24 cellular contexts compared by ENCODE assay signal in the genomic region with DNA sequence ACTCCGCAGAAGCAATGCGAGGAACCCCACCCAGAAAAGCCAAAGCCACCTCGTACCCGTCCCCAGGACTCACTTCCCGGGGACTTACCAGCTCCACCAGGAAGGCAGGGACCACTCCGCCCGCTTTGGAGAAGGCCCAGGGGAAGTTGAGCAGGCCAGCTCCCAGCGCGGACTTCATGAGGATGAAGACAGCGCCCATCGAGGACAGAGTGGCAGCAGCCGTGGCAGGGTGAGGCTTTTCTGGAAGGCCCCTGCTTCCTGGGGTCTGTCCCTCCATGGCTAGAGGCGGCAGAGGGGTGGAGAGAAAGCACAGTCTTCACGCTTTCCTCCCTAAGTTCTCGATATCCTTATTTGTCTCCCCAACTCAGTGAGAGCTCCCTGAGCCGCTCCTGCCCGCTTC. TPM values are rescaled to one million over a fixed set of nuclear protein-coding genes. Genes with fewer than 3 reads are reported as not detected.
"Had no signal": no experiment of that assay in that cellular context is flagged by ENCODE, and none has a peak within 500 bp of the region (broad histone marks: within the 10 kb centered on the region; RNA-seq: fewer than 3 reads in every experiment).

No MANE protein-coding gene starts in this region.

- H3K4me3 ChIP-seq: cardiac muscle cell, esophagus squamous epithelium, prostate gland, sigmoid colon, testis, tibial artery had no signal

- H3K9me3 ChIP-seq: esophagus squamous epithelium, prostate gland, sigmoid colon, testis, tibial artery had no signal

- H3K27ac ChIP-seq: cardiac muscle cell, esophagus squamous epithelium, prostate gland, sigmoid colon, testis, tibial artery had no signal

- DNase-seq: cortex of kidney; effector memory CD8-positive, alpha-beta T cell; erythroblast; esophagus squamous epithelium; kidney glomerular epithelial cell; mammary epithelial cell; mesendoderm; midbrain; naive thymus-derived CD4-positive, alpha-beta T cell; sigmoid colon; stimulated activated CD4-positive, alpha-beta T cell treated with anti-CD3 and anti-CD28 coated beads, Interleukin-4, amount 100 ng/mL, for 4 hours; stimulated activated naive CD8-positive, alpha-beta T cell treated with anti-CD3 and anti-CD28 coated beads, Interleukin-15, Interleukin-2, amounts not matched to agents 100 U/mL and 50 U/mL, for 24 hours; substantia nigra; testis; tibial artery had no signal

- H3K27me3 ChIP-seq: cardiac muscle cell, testis had no signal

- H3K36me3 ChIP-seq: cardiac muscle cell, esophagus squamous epithelium, prostate gland, sigmoid colon, tibial artery had no signal

- H3K4me1 ChIP-seq: prostate gland, sigmoid colon, testis, tibial artery had no signal

- ATAC-seq: effector memory CD8-positive, alpha-beta T cell; naive thymus-derived CD4-positive, alpha-beta T cell; stimulated activated memory B cell treated with anti-CD40 and anti-IgM and Interleukin-4, amounts not matched to agents 10 μg/mL and 1 μg/mL and 100 μg/mL, for 72 hours; stimulated activated naive CD8-positive, alpha-beta T cell treated with anti-CD3 and anti-CD28 coated beads, Interleukin-15, Interleukin-2, amounts not matched to agents 100 U/mL and 50 U/mL, for 24 hours had no signal

RNA-seq across cellular contexts. Expression of gene SLC38A8, which starts 0.7 kb away (rescaled TPM):
- total RNA-seq: cardiac muscle cell; dermis microvascular lymphatic vessel endothelial cell; esophagus squamous epithelium; frontal cortex; mammary epithelial cell; mucosa of gallbladder; naive thymus-derived CD4-positive, alpha-beta T cell; osteocyte; prostate gland; sigmoid colon; skeletal muscle tissue; urinary bladder had no signal
